ENCODE assay signal across 18 cellular contexts in genomic region chr3:152104847-152105415, GRCh38.
DNase-seq lines count a peak whose midpoint lies in the region; ATAC-seq, FAIRE-seq and TF ChIP-seq lines count a peak whose summit lies in the region.
"Had no signal": no experiment of that assay in that cellular context is flagged by ENCODE, and none has a peak within 500 bp of the region (broad histone marks: within the 10 kb centered on the region; RNA-seq: fewer than 3 reads in every experiment).

No MANE protein-coding gene starts in this region.

- no peak for TF ChIP-seq POLR2A in endothelial cell of umbilical vein (IDR thresholded peaks at IDR 0.05; ENCODE audit: low read depth, low read length)
- TF ChIP-seq POLR2A in erythroblast (IDR thresholded peaks at IDR 0.05; ENCODE audit: low read length) = no peak

- H3K27ac Mint-ChIP-seq in activated CD4-positive, alpha-beta memory T cell treated with anti-CD3 and anti-CD28 coated beads for 36 hours = no peak overlapping the region
- H3K27ac Mint-ChIP-seq: activated naive CD8-positive, alpha-beta T cell; activated T-helper 1 cell treated with anti-CD3 and anti-CD28 coated beads, Interleukin-12 subunit alpha, Interleukin-12 subunit beta, Interleukin-2, Interleukin-4 antibody, amounts not matched to agents 30 ng/mL and 10 ng/mL and 1 ng/mL, durations not matched to agents 14 hours and 24 hours and 36 hours; neural progenitor cell; type B pancreatic cell had no signal

- no peak for FAIRE-seq in endothelial cell of umbilical vein (lab: Jason Lieb, UNC)

- H3K36me3 Mint-ChIP-seq in activated CD4-positive, alpha-beta memory T cell treated with anti-CD3 and anti-CD28 coated beads for 36 hours = no peaks in the 10 kb centered on the region
- H3K36me3 Mint-ChIP-seq: activated naive CD8-positive, alpha-beta T cell; neural progenitor cell; type B pancreatic cell had no signal

- H3K27me3 Mint-ChIP-seq in activated CD4-positive, alpha-beta memory T cell treated with anti-CD3 and anti-CD28 coated beads for 36 hours = no peaks in the 10 kb centered on the region
- H3K27me3 Mint-ChIP-seq: activated naive CD8-positive, alpha-beta T cell; type B pancreatic cell had no signal

- no peaks in the 10 kb centered on the region for H3K36me3 ChIP-seq in endothelial cell of umbilical vein (ENCODE audit: control insufficient read depth in 2 of 2, extremely low read depth in 1 of 2, insufficient read depth in 2 of 2, low read length in 2 of 2)
- no peaks in the 10 kb centered on the region for H3K36me3 ChIP-seq in upper lobe of right lung
- H3K36me3 ChIP-seq: MG63, neural progenitor cell had no signal

- no peaks in the 10 kb centered on the region for H3K79me2 ChIP-seq in endothelial cell of umbilical vein (ENCODE audit: control insufficient read depth, insufficient read depth, low read length)

- no peaks in the 10 kb centered on the region for H4K20me1 ChIP-seq in endothelial cell of umbilical vein (replicated peaks; ENCODE audit: control insufficient read depth, extremely low read depth, insufficient read depth, low read length)

- intact Hi-C loops in endothelial cell of umbilical vein (cut with micrococcal nuclease) = no loop called here
- intact Hi-C loops in upper lobe of right lung (cut with DNase I) = no loop called here
- intact Hi-C loops in activated CD4-positive, alpha-beta memory T cell treated with anti-CD3 and anti-CD28 coated beads for 36 hours (cut with micrococcal nuclease) = no loop called here

- peak overlapping the region; percentile 15 for H2AFZ ChIP-seq in endothelial cell of umbilical vein (ENCODE audit: low read depth, low read length)
- H2AFZ ChIP-seq: neural progenitor cell had no signal

- no peak overlapping the region for H3K4me3 ChIP-seq in endothelial cell of umbilical vein (replicated peaks in 1 of 3; ENCODE audit: insufficient read depth in 1 of 3, low read depth in 1 of 3, low read length in 3 of 3)
- no peak overlapping the region for H3K4me3 ChIP-seq in upper lobe of right lung
- H3K4me3 ChIP-seq: MG63, mucosa of descending colon, neural progenitor cell had no signal

- dilution Hi-C loops in endothelial cell of umbilical vein (cut with MboI; ENCODE audit: extremely low pct_ligation_motif_present, low sequenced_read_pairs) = no loop called here

- CTCF ChIA-PET in endothelial cell of umbilical vein (lab: Charles Lee) = no interaction called here
- CTCF ChIA-PET in activated CD4-positive, alpha-beta memory T cell treated with anti-CD3 and anti-CD28 coated beads for 36 hours (lab: Charles Lee) = no interaction called here

- no peaks in the 10 kb centered on the region for H3K27me3 ChIP-seq in endothelial cell of umbilical vein (ENCODE audit: control insufficient read depth in 2 of 2, insufficient read depth in 2 of 2, low read length in 2 of 2)
- H3K27me3 ChIP-seq in upper lobe of right lung = no peaks in the 10 kb centered on the region
- H3K27me3 ChIP-seq: MG63, neural progenitor cell had no signal

- POLR2A ChIA-PET in endothelial cell of umbilical vein (lab: Charles Lee) = no interaction called here
- POLR2A ChIA-PET in activated CD4-positive, alpha-beta memory T cell treated with anti-CD3 and anti-CD28 coated beads for 36 hours (lab: Charles Lee) = no interaction called here

- H3K9me3 Mint-ChIP-seq in activated CD4-positive, alpha-beta memory T cell treated with anti-CD3 and anti-CD28 coated beads for 36 hours = no peaks in the 10 kb centered on the region
- H3K9me3 Mint-ChIP-seq: activated T-helper 1 cell treated with anti-CD3 and anti-CD28 coated beads, Interleukin-12 subunit alpha, Interleukin-12 subunit beta, Interleukin-2, Interleukin-4 antibody, amounts not matched to agents 30 ng/mL and 10 ng/mL and 1 ng/mL, durations not matched to agents 14 hours and 24 hours and 36 hours; neural progenitor cell; type B pancreatic cell had no signal

- H3K9me1 ChIP-seq in endothelial cell of umbilical vein (replicated peaks; ENCODE audit: control insufficient read depth, extremely low read depth, insufficient read depth, low read length) = no peaks in the 10 kb centered on the region

- peak; percentile 76 for DNase-seq in Kasumi-1 (lab: John Stamatoyannopoulos, UW)
- DNase-seq in OCI-M1 (lab: John Stamatoyannopoulos, UW) = peak; percentile 36
- DNase-seq in endothelial cell of umbilical vein (ENCODE audit: low read depth, low spot score) = no peak
- DNase-seq in upper lobe of right lung = no peak
- DNase-seq in activated CD4-positive, alpha-beta memory T cell treated with anti-CD3 and anti-CD28 coated beads for 36 hours = no peak
- DNase-seq in erythroblast (lab: John Stamatoyannopoulos, UW) = no peak
- DNase-seq: head of caudate nucleus; left ventricle myocardium superior; MG63; mucosa of descending colon; NCI-H1694 treated with DMSO at 0.1 percent for 48 hours; stimulated activated CD4-positive, alpha-beta T cell treated with anti-CD3 and anti-CD28 coated beads, Interleukin-4, amount 100 ng/mL, for 24 hours had no signal

- H3K4me1 ChIP-seq in endothelial cell of umbilical vein (ENCODE audit: control insufficient read depth, extremely low read depth, insufficient read depth, low read length) = no peaks in the 10 kb centered on the region
- no peaks in the 10 kb centered on the region for H3K4me1 ChIP-seq in upper lobe of right lung
- H3K4me1 ChIP-seq: neural progenitor cell had no signal

- H3K4me1 Mint-ChIP-seq in activated CD4-positive, alpha-beta memory T cell treated with anti-CD3 and anti-CD28 coated beads for 36 hours (ENCODE audit: low read depth) = peaks cover 5% of the 10 kb centered on the region
- H3K4me1 Mint-ChIP-seq: neural progenitor cell had no signal

- H3K27ac ChIP-seq in endothelial cell of umbilical vein (ENCODE audit: insufficient read depth, low read depth, low read length) (no peak overlapping the region), upper lobe of right lung (no peak overlapping the region)
- H3K27ac ChIP-seq: neural progenitor cell had no signal

- ATAC-seq in upper lobe of right lung (peak; percentile 73), GM21786 (IDR thresholded peaks at IDR 0.05; ENCODE audit: unreplicated experiment) (no peak)
- ATAC-seq: left ventricle myocardium superior, mucosa of descending colon, Panc1 had no signal

- no peak overlapping the region for H3K4me3 Mint-ChIP-seq in activated CD4-positive, alpha-beta memory T cell treated with anti-CD3 and anti-CD28 coated beads for 36 hours
- H3K4me3 Mint-ChIP-seq: activated naive CD8-positive, alpha-beta T cell; activated T-helper 1 cell treated with anti-CD3 and anti-CD28 coated beads, Interleukin-12 subunit alpha, Interleukin-12 subunit beta, Interleukin-2, Interleukin-4 antibody, amounts not matched to agents 30 ng/mL and 10 ng/mL and 1 ng/mL, durations not matched to agents 14 hours and 24 hours and 36 hours; neural progenitor cell; type B pancreatic cell had no signal

- no TSS peak for BruUV-seq in endothelial cell of umbilical vein (replicated peaks; lab: Mats Ljungman, UMichigan)

- TF ChIP-seq CTCF in endothelial cell of umbilical vein (IDR thresholded peaks at IDR 0.05; ENCODE audit: extremely low read depth in 1 of 2, insufficient read depth in 1 of 2, low read depth in 1 of 2, low read length in 2 of 2) (no peak), upper lobe of right lung (IDR thresholded peaks at IDR 0.05) (no peak)

- H3K4me2 ChIP-seq in endothelial cell of umbilical vein (ENCODE audit: insufficient read depth, low read length) = no peak overlapping the region
- H3K4me2 ChIP-seq: neural progenitor cell had no signal

- H3K9me3 ChIP-seq in endothelial cell of umbilical vein (replicated peaks; ENCODE audit: control insufficient read depth, insufficient read depth, low read length) (no peaks in the 10 kb centered on the region), upper lobe of right lung (no peaks in the 10 kb centered on the region)
- H3K9me3 ChIP-seq: MG63, mucosa of descending colon had no signal

- H3K9ac ChIP-seq in endothelial cell of umbilical vein (replicated peaks; ENCODE audit: extremely low read depth, insufficient read depth, low read length) = no peak overlapping the region
- H3K9ac ChIP-seq: neural progenitor cell had no signal

TF ChIP-seq in endothelial cell of umbilical vein, 7 proteins besides CTCF, POLR2A, EP300 and RAD21:
- TF ChIP-seq MYC (IDR thresholded peaks at IDR 0.05; ENCODE audit: low read depth, low read length) (no peak), GATA2 (IDR thresholded peaks at IDR 0.05; ENCODE audit: insufficient read depth, insufficient read length, low read depth, low read length) (no peak), EZH2 (IDR thresholded peaks at IDR 0.05; ENCODE audit: borderline replicate concordance, low read depth, low read length, severe bottlenecking) (no peak), FOS (IDR thresholded peaks at IDR 0.05; ENCODE audit: borderline replicate concordance, insufficient read depth, low read length) (no peak), POLR2AphosphoS5 (IDR thresholded peaks at IDR 0.05; ENCODE audit: insufficient read depth, low read depth, low read length) (no peak), JUN (IDR thresholded peaks at IDR 0.05; ENCODE audit: borderline replicate concordance, insufficient read depth, insufficient read length, low read depth) (no peak)
- TF ChIP-seq, protein P1, sequence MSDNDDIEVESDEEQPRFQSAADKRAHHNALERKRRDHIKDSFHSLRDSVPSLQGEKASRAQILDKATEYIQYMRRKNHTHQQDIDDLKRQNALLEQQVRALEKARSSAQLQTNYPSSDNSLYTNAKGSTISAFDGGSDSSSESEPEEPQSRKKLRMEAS (IDR thresholded peaks at IDR 0.05; ENCODE audit: insufficient read depth, insufficient read length) = no peak

Comparison
In these comparisons a context has a peak if more than half of its experiments do, and no peak if none do; other contexts are left out.
1. DNase-seq: peak in Kasumi-1 (2 of 2) and OCI-M1 (single experiment); none in endothelial cell of umbilical vein (single experiment), upper lobe of right lung (single experiment), activated CD4-positive, alpha-beta memory T cell treated with anti-CD3 and anti-CD28 coated beads for 36 hours (single experiment) and erythroblast (0 of 2).